ENCODE assay signal across 8 cellular contexts in the genomic region with DNA sequence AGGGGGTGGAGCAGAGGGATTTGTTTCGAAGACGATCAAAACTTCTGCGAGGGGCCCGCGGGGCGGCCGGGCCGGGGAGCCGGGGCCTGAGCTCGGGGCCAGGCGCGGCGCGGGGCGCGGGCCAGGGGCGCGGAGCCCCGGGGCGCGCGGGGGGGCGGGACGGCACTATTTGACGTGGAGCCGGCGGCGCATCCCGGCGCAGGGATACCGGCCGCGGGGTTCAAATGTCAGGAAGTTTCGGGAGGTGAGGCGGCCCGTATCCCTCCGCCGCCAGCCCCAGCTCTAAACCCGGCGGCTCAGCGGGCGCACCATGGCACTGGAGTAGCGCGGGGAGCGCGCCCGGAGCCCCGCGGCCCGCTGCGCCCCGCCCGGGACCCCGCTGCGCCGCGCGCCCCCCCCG. TPM values are rescaled to one million over a fixed set of nuclear protein-coding genes. Genes with fewer than 3 reads are reported as not detected.
DNase-seq lines count a peak whose midpoint lies in the region; ATAC-seq and TF ChIP-seq lines count a peak whose summit lies in the region.

A gene (plus strand): TSS at position 273 of the 400 bp plus-strand sequence. CDS start 522 bp downstream, outside the sequence.

- DNase-seq in DMS114 treated with DMSO at 0.1 percent for 48 hours (lab: John Stamatoyannopoulos, UW; ENCODE audit: unreplicated experiment) (peak; percentile 12), NCI-H2171 treated with DMSO at 0.1 percent for 48 hours (lab: John Stamatoyannopoulos, UW) (peak; percentile 34), neural progenitor cell (ENCODE audit: low spot score) (peak; percentile 88), foreskin keratinocyte (no peak)
- no peak for DNase-seq in effector memory CD4-positive, alpha-beta T cell

- peak within 1 kb of the TSS; percentile 46 for H3K4me3 ChIP-seq in effector memory CD4-positive, alpha-beta T cell (ENCODE audit: insufficient read depth, low read depth, low read length, poor library complexity, severe bottlenecking)
- peak within 1 kb of the TSS; percentile 55 for H3K4me3 ChIP-seq in neural progenitor cell

- peaks cover 81% of the 10 kb centered on the region for H4K20me1 ChIP-seq in neural progenitor cell (ENCODE audit: low read depth)

- H3F3A ChIP-seq in neural progenitor cell (ENCODE audit: low read depth): peaks cover 50% of the 10 kb centered on the region

- H3K4me2 ChIP-seq in neural progenitor cell: peak within 1 kb of the TSS; percentile 82

- H3K4me3 Mint-ChIP-seq in neural progenitor cell: peak within 1 kb of the TSS; percentile 94

- peaks cover 71% of the 10 kb centered on the region for H3K27me3 ChIP-seq in effector memory CD4-positive, alpha-beta T cell (replicated peaks; ENCODE audit: control insufficient read depth, insufficient read depth, low read length, poor library complexity, severe bottlenecking)
- H3K27me3 ChIP-seq in neural progenitor cell: peaks cover 99% of the 10 kb centered on the region
- H3K27me3 ChIP-seq in foreskin keratinocyte: peaks cover 84% of the 10 kb centered on the region

- H3K9me3 ChIP-seq in effector memory CD4-positive, alpha-beta T cell (ENCODE audit: control insufficient read depth, low read length): no peaks in the 10 kb centered on the region
- H3K9me3 ChIP-seq in neural progenitor cell (ENCODE audit: low read depth): no peaks in the 10 kb centered on the region

- H3K36me3 Mint-ChIP-seq in neural progenitor cell: peaks cover 3% of the 10 kb centered on the region

- TF ChIP-seq CTCF in neural progenitor cell (IDR thresholded peaks at IDR 0.05) (no peak), foreskin keratinocyte (conservative IDR thresholded peaks at IDR 0.05) (no peak)

- peak within 1 kb of the TSS; percentile 76 for H3K27ac Mint-ChIP-seq in neural progenitor cell

- H2AFZ ChIP-seq in neural progenitor cell (replicated peaks): peak within 1 kb of the TSS; percentile 24

- H3K79me2 ChIP-seq in neural progenitor cell (ENCODE audit: low read depth): no peaks in the 10 kb centered on the region

- H3K27ac ChIP-seq in effector memory CD4-positive, alpha-beta T cell (ENCODE audit: insufficient read depth, low read length, poor library complexity, severe bottlenecking): no peak within 1 kb of the TSS
- no peak within 1 kb of the TSS for H3K27ac ChIP-seq in neural progenitor cell
- H3K27ac ChIP-seq in foreskin keratinocyte: no peak within 1 kb of the TSS

- ATAC-seq in foreskin keratinocyte: no peak
- no peak for ATAC-seq in HG02642 (IDR thresholded peaks at IDR 0.05; ENCODE audit: poor library complexity, unreplicated experiment)
- no peak for ATAC-seq in GM18907 (IDR thresholded peaks at IDR 0.05; ENCODE audit: unreplicated experiment)
- ATAC-seq in HG02870 (IDR thresholded peaks at IDR 0.05; ENCODE audit: unreplicated experiment): no peak

- peaks cover 69% of the 10 kb centered on the region for H3K27me3 Mint-ChIP-seq in neural progenitor cell (ENCODE audit: insufficient read depth, low read depth)

- H3K4me1 Mint-ChIP-seq in neural progenitor cell: peaks cover 55% of the 10 kb centered on the region

- no peaks in the 10 kb centered on the region for H3K9me3 Mint-ChIP-seq in neural progenitor cell

- peaks cover 36% of the 10 kb centered on the region for H3K4me1 ChIP-seq in effector memory CD4-positive, alpha-beta T cell (ENCODE audit: control insufficient read depth, insufficient read depth, low read length, poor library complexity, severe bottlenecking)
- H3K4me1 ChIP-seq in neural progenitor cell (peaks cover 61% of the 10 kb centered on the region), foreskin keratinocyte (peaks cover 4% of the 10 kb centered on the region)

- H3K36me3 ChIP-seq in effector memory CD4-positive, alpha-beta T cell (ENCODE audit: control insufficient read depth, insufficient read depth, low read length): no peaks in the 10 kb centered on the region
- H3K36me3 ChIP-seq in neural progenitor cell: no peaks in the 10 kb centered on the region

- no peak within 1 kb of the TSS for H3K9ac ChIP-seq in neural progenitor cell

RNA-seq across cellular contexts. Expression of the gene that starts here (rescaled TPM):
- total RNA-seq in neural progenitor cell (ENCODE audit: low replicate concordance): 0.19 and 0.50 TPM in 2 replicates
- 1.1 and 1.2 TPM in 2 replicates for total RNA-seq in foreskin keratinocyte
- polyA plus RNA-seq in foreskin keratinocyte: 0.95 and 1.2 TPM in 2 replicates

Comparison
In these comparisons a context has a peak if more than half of its experiments do, and no peak if none do; other contexts are left out.
1. Peak in DNase-seq, H3K4me3 ChIP-seq and H3K4me2 ChIP-seq in neural progenitor cell; RNA of the gene not detected or under 1 TPM.
2. DNase-seq: peak in DMS114 treated with DMSO at 0.1 percent for 48 hours (single experiment) and NCI-H2171 treated with DMSO at 0.1 percent for 48 hours (single experiment); none in effector memory CD4-positive, alpha-beta T cell (0 of 3) and foreskin keratinocyte (0 of 2).